12 cellular contexts compared by ENCODE assay signal in the genomic region with DNA sequence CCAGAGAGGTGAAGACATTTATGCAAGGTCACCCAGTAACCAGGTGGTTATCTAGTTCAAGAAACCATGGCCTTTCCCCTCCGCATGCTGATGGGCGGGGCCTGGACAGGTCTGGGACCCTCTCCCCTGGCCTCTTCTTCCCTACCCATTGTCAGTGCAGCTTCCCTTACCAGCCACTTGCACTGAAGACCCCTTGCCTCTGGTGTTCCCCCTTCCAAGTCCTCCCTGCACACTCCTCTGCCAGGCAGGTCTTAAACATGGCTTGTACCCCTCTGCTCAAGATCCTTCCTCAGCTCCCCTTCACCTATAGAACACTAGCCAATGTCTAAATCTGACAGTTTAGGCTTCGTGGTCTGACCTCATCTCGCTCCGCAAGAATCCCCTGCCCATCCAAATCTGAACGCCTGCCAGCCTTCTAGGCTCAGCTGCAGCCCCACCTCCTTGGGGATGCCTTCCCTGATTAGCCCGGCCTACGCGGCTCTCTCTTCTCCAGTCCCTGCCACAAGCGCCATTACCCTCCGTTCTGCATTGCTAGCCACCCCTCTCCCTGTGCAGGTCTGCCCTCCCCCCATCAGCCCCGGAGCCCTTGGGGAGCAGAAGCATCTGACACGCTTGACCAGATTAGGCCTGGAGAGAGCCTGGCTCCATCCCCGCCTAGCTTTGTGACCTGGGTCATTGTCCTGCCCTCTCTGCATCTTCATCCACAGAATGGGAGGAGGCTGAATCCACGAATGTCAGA.
DNase-seq lines count a peak whose midpoint lies in the region; ATAC-seq, FAIRE-seq and TF ChIP-seq lines count a peak whose summit lies in the region.
"Had no signal": no experiment of that assay in that cellular context is flagged by ENCODE, and none has a peak within 500 bp of the region (broad histone marks: within the 10 kb centered on the region; RNA-seq: fewer than 3 reads in every experiment).

No MANE protein-coding gene starts in this region.

- H3K4me1 ChIP-seq in endodermal cell (ENCODE audit: control insufficient read depth, insufficient read depth, low read length) = no peaks in the 10 kb centered on the region
- H3K4me1 ChIP-seq in PC-9 (replicated peaks; ENCODE audit: insufficient read depth) = no peaks in the 10 kb centered on the region
- no peaks in the 10 kb centered on the region for H3K4me1 ChIP-seq in hepatocyte (ENCODE audit: insufficient read depth)

- no peak overlapping the region for H3K4me3 Mint-ChIP-seq in endodermal cell
- H3K4me3 Mint-ChIP-seq in naive thymus-derived CD8-positive, alpha-beta T cell = no peak overlapping the region

- H3K9me3 ChIP-seq in endodermal cell (ENCODE audit: control insufficient read depth, low read length) (no peaks in the 10 kb centered on the region), PC-9 (ENCODE audit: insufficient read depth, low read depth) (no peaks in the 10 kb centered on the region), hepatocyte (ENCODE audit: low read depth) (no peaks in the 10 kb centered on the region)

- peaks cover 52% of the 10 kb centered on the region for H3K27me3 Mint-ChIP-seq in endodermal cell (ENCODE audit: insufficient read depth)
- H3K27me3 Mint-ChIP-seq in naive thymus-derived CD8-positive, alpha-beta T cell = peaks cover 5 to 14% (median 9%) of the 10 kb centered on the region in 5 donors

- H3K36me3 ChIP-seq in endodermal cell (ENCODE audit: control insufficient read depth, insufficient read depth, low read length) = no peaks in the 10 kb centered on the region
- H3K36me3 ChIP-seq in PC-9 (ENCODE audit: low read depth) = no peaks in the 10 kb centered on the region
- H3K36me3 ChIP-seq in hepatocyte (replicated peaks; ENCODE audit: insufficient read depth, low read depth) = no peaks in the 10 kb centered on the region

- intact Hi-C loops in PC-9 (cut with micrococcal nuclease; ENCODE audit: unreplicated experiment) = no loop called here

- no peak for ATAC-seq in naive thymus-derived CD8-positive, alpha-beta T cell

- POLR2A ChIA-PET in PC-9 (lab: Charles Lee; ENCODE audit: unreplicated experiment) = no interaction called here
- POLR2A ChIA-PET in naive thymus-derived CD8-positive, alpha-beta T cell (lab: Charles Lee) = no interaction called here

- no peak overlapping the region for H3K27ac Mint-ChIP-seq in endodermal cell
- no peak overlapping the region for H3K27ac Mint-ChIP-seq in naive thymus-derived CD8-positive, alpha-beta T cell

- no peak for TF ChIP-seq POLR2A in GM12891 (IDR thresholded peaks at IDR 0.05; ENCODE audit: low read depth, low read length)

- no peak overlapping the region for H3K4me3 ChIP-seq in endodermal cell (ENCODE audit: low read length)
- no peak overlapping the region for H3K4me3 ChIP-seq in PC-9
- H3K4me3 ChIP-seq in hepatocyte = no peak overlapping the region

- H3K4me1 Mint-ChIP-seq in endodermal cell = peaks cover 2% of the 10 kb centered on the region
- no peaks in the 10 kb centered on the region for H3K4me1 Mint-ChIP-seq in naive thymus-derived CD8-positive, alpha-beta T cell

- H3F3A ChIP-seq in PC-9 (ENCODE audit: insufficient read depth, low read depth) = no peaks in the 10 kb centered on the region

- H3K36me3 Mint-ChIP-seq in endodermal cell (ENCODE audit: low read depth) = no peaks in the 10 kb centered on the region
- H3K36me3 Mint-ChIP-seq in naive thymus-derived CD8-positive, alpha-beta T cell = no peaks in the 10 kb centered on the region

- H4K20me1 ChIP-seq in PC-9 (ENCODE audit: insufficient read depth) (0 out of 2 replicates have a peak, but pooled peaks cover 4% of the 10 kb centered on the region), hepatocyte (ENCODE audit: insufficient read depth, poor library complexity, severe bottlenecking) (no peaks in the 10 kb centered on the region)

- no peaks in the 10 kb centered on the region for H3K9me2 ChIP-seq in PC-9 (ENCODE audit: insufficient read depth)
- no peaks in the 10 kb centered on the region for H3K9me2 ChIP-seq in hepatocyte (replicated peaks; ENCODE audit: insufficient read depth)

- H2AFZ ChIP-seq in PC-9 = no peak overlapping the region
- no peak overlapping the region for H2AFZ ChIP-seq in hepatocyte

- H3K9ac ChIP-seq in endodermal cell (ENCODE audit: extremely low read depth, low read length, poor library complexity, severe bottlenecking) = no peak overlapping the region

- H3K4me2 ChIP-seq in PC-9 = no peak overlapping the region
- no peak overlapping the region for H3K4me2 ChIP-seq in hepatocyte

- H3K9me3 Mint-ChIP-seq in endodermal cell = no peaks in the 10 kb centered on the region
- no peaks in the 10 kb centered on the region for H3K9me3 Mint-ChIP-seq in naive thymus-derived CD8-positive, alpha-beta T cell

- BruUV-seq in PC-9 (replicated peaks; lab: Mats Ljungman, UMichigan) = no TSS peak

- CTCF ChIA-PET in PC-9 (lab: Charles Lee) = no interaction called here

- H3K79me2 ChIP-seq in PC-9 (ENCODE audit: low read depth) (no peaks in the 10 kb centered on the region), hepatocyte (no peaks in the 10 kb centered on the region)

- 55 to 69% methylated on average over 4 to 15 of the region's 15 CpGs for WGBS in endodermal cell (ENCODE audit: insufficient coverage in 1 of 2, insufficient read length in 1 of 2), 2 experiments
- WGBS in hepatocyte (ENCODE audit: low lambda C conversion rate, missing lambda C conversion rate) = 71% methylated on average over 15 of the region's 15 CpGs

- DNase-seq in AG08395 (ENCODE audit: low spot score) (peak; percentile 24), NCI-H2029 (lab: John Stamatoyannopoulos, UW) (peak; percentile 32), endodermal cell (peak; percentile 64), midbrain (lab: John Stamatoyannopoulos, UW) (peak; percentile 32), PC-9 (no peak), hepatocyte (ENCODE audit: low spot score) (no peak), GM12891 (ENCODE audit: insufficient read length, low spot score) (no peak)
- DNase-seq in naive thymus-derived CD8-positive, alpha-beta T cell = no peak
- DNase-seq: amniotic stem cell, NCI-H187 treated with DMSO at 0.1 percent for 48 hours, RPMI8226 had no signal

- H3K27me3 ChIP-seq in endodermal cell (ENCODE audit: control insufficient read depth, insufficient read depth, low read length, poor library complexity, severe bottlenecking) (peaks cover 92% of the 10 kb centered on the region), PC-9 (ENCODE audit: insufficient read depth, low read depth) (peaks cover 94% of the 10 kb centered on the region), hepatocyte (peaks cover 41% of the 10 kb centered on the region)

- no peak for FAIRE-seq in GM12891 (lab: Jason Lieb, UNC)
- FAIRE-seq: endometrium had no signal

- TF ChIP-seq CTCF in endodermal cell (conservative IDR thresholded peaks at IDR 0.05) (no peak), PC-9 (conservative IDR thresholded peaks at IDR 0.05) (no peak), hepatocyte (IDR thresholded peaks at IDR 0.05; ENCODE audit: poor library complexity) (no peak)

- H3K27ac ChIP-seq in endodermal cell (ENCODE audit: low read depth, low read length) = peak overlapping the region; percentile 59
- no peak overlapping the region for H3K27ac ChIP-seq in PC-9
- no peak overlapping the region for H3K27ac ChIP-seq in hepatocyte

TF ChIP-seq in GM12891, 5 proteins besides CTCF, POLR2A, EP300 and RAD21:
- no peak for TF ChIP-seq PAX5 (IDR thresholded peaks at IDR 0.05; ENCODE audit: insufficient read depth, low read length, severe bottlenecking)
- TF ChIP-seq POU2F2 (IDR thresholded peaks at IDR 0.05; ENCODE audit: low read depth, low read length) = no peak
- TF ChIP-seq POLR2AphosphoS5 (IDR thresholded peaks at IDR 0.05; ENCODE audit: low read depth, low read length) = no peak
- TF ChIP-seq SPI1 (IDR thresholded peaks at IDR 0.05; ENCODE audit: low read depth, low read length) = no peak
- TF ChIP-seq TAF1 (IDR thresholded peaks at IDR 0.05; ENCODE audit: low read depth, low read length) = no peak

Comparison
In these comparisons a context has a peak if more than half of its experiments do, and no peak if none do; other contexts are left out.
1. DNase-seq: peak in AG08395 (single experiment), NCI-H2029 (single experiment), endodermal cell (single experiment) and midbrain (single experiment); none in PC-9 (0 of 2), hepatocyte (single experiment), GM12891 (single experiment) and naive thymus-derived CD8-positive, alpha-beta T cell (0 of 10).